ENCODE assay signal across 15 cellular contexts in the genomic region with DNA sequence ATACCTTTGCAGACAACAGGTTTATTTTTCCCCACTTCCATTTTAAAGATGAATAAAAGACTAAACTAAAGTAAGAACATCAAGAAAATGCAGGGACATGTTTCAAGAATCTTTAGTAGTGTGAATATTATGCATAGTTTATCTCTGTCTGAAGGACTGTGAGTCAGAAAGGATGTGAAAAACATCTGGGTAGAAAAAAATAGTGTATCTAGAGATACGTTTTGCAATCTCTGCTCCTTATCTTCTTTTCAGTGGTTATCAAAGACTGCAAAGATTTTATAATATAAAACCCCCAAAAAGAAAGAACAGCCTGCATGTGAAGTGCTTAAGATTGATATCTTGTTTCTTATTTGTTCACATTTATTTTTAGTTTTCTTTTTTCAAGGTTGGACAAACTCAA.
DNase-seq lines count a peak whose midpoint lies in the region; ATAC-seq and TF ChIP-seq lines count a peak whose summit lies in the region.
"Had no signal": no experiment of that assay in that cellular context is flagged by ENCODE, and none has a peak within 500 bp of the region (broad histone marks: within the 10 kb centered on the region; RNA-seq: fewer than 3 reads in every experiment).

No MANE protein-coding gene starts in this region.

- no peak for TF ChIP-seq CTCF in ovary (IDR thresholded peaks at IDR 0.05)

- H3K79me1 ChIP-seq in mesendoderm (ENCODE audit: low read length) = no peaks in the 10 kb centered on the region

- no peak for TF ChIP-seq POLR2A in ovary (IDR thresholded peaks at IDR 0.05)

- H3K56ac ChIP-seq in mesendoderm (ENCODE audit: low read length) = no peak overlapping the region

- no peak overlapping the region for H3K4me3 ChIP-seq in ovary
- H3K4me3 ChIP-seq in mesendoderm (ENCODE audit: low read length) = no peak overlapping the region

- H3K18ac ChIP-seq in mesendoderm (ENCODE audit: low read length) = no peak overlapping the region

- H3K4me1 ChIP-seq in ovary (ENCODE audit: insufficient read depth) (peaks cover 4% of the 10 kb centered on the region), mesendoderm (ENCODE audit: control insufficient read depth, low read depth, low read length) (no peaks in the 10 kb centered on the region)

- peaks cover 42% of the 10 kb centered on the region for H3K4me1 Mint-ChIP-seq in stimulated activated naive CD8-positive, alpha-beta T cell treated with anti-CD3 and anti-CD28 coated beads, Interleukin-15, Interleukin-2, amounts not matched to agents 100 ng/mL and 50 ng/mL, for 24 hours (ENCODE audit: low read depth)
- H3K4me1 Mint-ChIP-seq in T-helper 2 cell treated with Interferon-gamma antibody and Interleukin-4, amounts not matched to agents 5 μg/mL and 100 μg/mL, for 36 hours (ENCODE audit: low read depth) = peaks cover 19% of the 10 kb centered on the region
- peaks cover 0 to 9% of the 10 kb centered on the region in 2 donors for H3K4me1 Mint-ChIP-seq in stimulated activated naive B cell treated with anti-CD40 and anti-IgM and Interleukin-4, amounts not matched to agents 10 μg/mL and 1 μg/mL and 100 μg/mL, for 72 hours
- H3K4me1 Mint-ChIP-seq: CD14-positive monocyte had no signal

- no peak overlapping the region for H3K9ac ChIP-seq in mesendoderm (ENCODE audit: low read length)

- H2BK15ac ChIP-seq in mesendoderm (replicated peaks; ENCODE audit: low read depth) = no peak overlapping the region

- no peaks in the 10 kb centered on the region for H3K27me3 ChIP-seq in ovary
- no peaks in the 10 kb centered on the region for H3K27me3 ChIP-seq in mesendoderm (ENCODE audit: insufficient read depth, low read length, poor library complexity)

- H3K27me3 Mint-ChIP-seq in stimulated activated naive CD8-positive, alpha-beta T cell treated with anti-CD3 and anti-CD28 coated beads, Interleukin-15, Interleukin-2, amounts not matched to agents 100 ng/mL and 50 ng/mL, for 24 hours = no peaks in the 10 kb centered on the region
- H3K27me3 Mint-ChIP-seq in T-helper 2 cell treated with Interferon-gamma antibody and Interleukin-4, amounts not matched to agents 5 μg/mL and 100 μg/mL, for 36 hours (ENCODE audit: low read depth) = peaks cover 13% of the 10 kb centered on the region
- H3K27me3 Mint-ChIP-seq in stimulated activated naive B cell treated with anti-CD40 and anti-IgM and Interleukin-4, amounts not matched to agents 10 μg/mL and 1 μg/mL and 100 μg/mL, for 72 hours = no peaks in the 10 kb centered on the region

- H3K36me3 ChIP-seq in ovary (no peaks in the 10 kb centered on the region), mesendoderm (ENCODE audit: control insufficient read depth, insufficient read depth, low read length) (no peaks in the 10 kb centered on the region)

- no peak overlapping the region for H2BK120ac ChIP-seq in mesendoderm (ENCODE audit: low read depth, low read length)

- H3K4me3 Mint-ChIP-seq in stimulated activated naive CD8-positive, alpha-beta T cell treated with anti-CD3 and anti-CD28 coated beads, Interleukin-15, Interleukin-2, amounts not matched to agents 100 ng/mL and 50 ng/mL, for 24 hours = no peak overlapping the region
- peak overlapping the region; percentile 57 for H3K4me3 Mint-ChIP-seq in T-helper 2 cell treated with Interferon-gamma antibody and Interleukin-4, amounts not matched to agents 5 μg/mL and 100 μg/mL, for 36 hours
- no peak overlapping the region for H3K4me3 Mint-ChIP-seq in stimulated activated naive B cell treated with anti-CD40 and anti-IgM and Interleukin-4, amounts not matched to agents 10 μg/mL and 1 μg/mL and 100 μg/mL, for 72 hours
- H3K4me3 Mint-ChIP-seq: CD14-positive monocyte; dendritic cell treated with granulocyte-macrophage colony-stimulating factor and Interleukin-4, amounts not matched to agents 40 ng/mL and 50 ng/mL, for 4 days had no signal

- H4K8ac ChIP-seq in mesendoderm (ENCODE audit: low read depth, low read length) = no peak overlapping the region

- H2AK5ac ChIP-seq in mesendoderm (ENCODE audit: low read length) = no peak overlapping the region

- H3K9me3 ChIP-seq in ovary = no peaks in the 10 kb centered on the region

- H3K4ac ChIP-seq in mesendoderm (ENCODE audit: low read depth, low read length) = no peak overlapping the region

- H3K27ac ChIP-seq in ovary = peak overlapping the region in 1 of 2 donors; percentile 57
- H3K27ac ChIP-seq in mesendoderm (ENCODE audit: low read depth, low read length) = no peak overlapping the region

- H3K23ac ChIP-seq in mesendoderm (ENCODE audit: low read length) = no peak overlapping the region

- ATAC-seq in stimulated activated naive CD8-positive, alpha-beta T cell treated with anti-CD3 and anti-CD28 coated beads, Interleukin-15, Interleukin-2, amounts not matched to agents 100 U/mL and 50 U/mL, for 24 hours = no peak
- no peak for ATAC-seq in GM19397 (IDR thresholded peaks at IDR 0.05; ENCODE audit: unreplicated experiment)
- ATAC-seq in stimulated activated naive B cell treated with anti-CD40 and anti-IgM and Interleukin-4, amounts not matched to agents 10 μg/mL and 1 μg/mL and 100 μg/mL, for 72 hours (replicated peaks) = no peak

- no peak overlapping the region for H4K5ac ChIP-seq in mesendoderm (ENCODE audit: low read length)

- H3K27ac Mint-ChIP-seq in stimulated activated naive CD8-positive, alpha-beta T cell treated with anti-CD3 and anti-CD28 coated beads, Interleukin-15, Interleukin-2, amounts not matched to agents 100 ng/mL and 50 ng/mL, for 24 hours = peak overlapping the region; percentile 55
- H3K27ac Mint-ChIP-seq in T-helper 2 cell treated with Interferon-gamma antibody and Interleukin-4, amounts not matched to agents 5 μg/mL and 100 μg/mL, for 36 hours = no peak overlapping the region
- no peak overlapping the region for H3K27ac Mint-ChIP-seq in stimulated activated naive B cell treated with anti-CD40 and anti-IgM and Interleukin-4, amounts not matched to agents 10 μg/mL and 1 μg/mL and 100 μg/mL, for 72 hours
- H3K27ac Mint-ChIP-seq: CD14-positive monocyte; dendritic cell treated with granulocyte-macrophage colony-stimulating factor and Interleukin-4, amounts not matched to agents 40 ng/mL and 50 ng/mL, for 4 days had no signal

- intact Hi-C loops in ovary (cut with DNase I) = no loop called here

- no peak overlapping the region for H3K4me2 ChIP-seq in mesendoderm (ENCODE audit: low read length)

- H3K79me2 ChIP-seq in mesendoderm (ENCODE audit: control insufficient read depth, insufficient read depth, low read length) = no peaks in the 10 kb centered on the region

- H3K9me3 Mint-ChIP-seq in stimulated activated naive CD8-positive, alpha-beta T cell treated with anti-CD3 and anti-CD28 coated beads, Interleukin-15, Interleukin-2, amounts not matched to agents 100 ng/mL and 50 ng/mL, for 24 hours = no peaks in the 10 kb centered on the region
- H3K9me3 Mint-ChIP-seq in T-helper 2 cell treated with Interferon-gamma antibody and Interleukin-4, amounts not matched to agents 5 μg/mL and 100 μg/mL, for 36 hours = no peaks in the 10 kb centered on the region
- H3K9me3 Mint-ChIP-seq in stimulated activated naive B cell treated with anti-CD40 and anti-IgM and Interleukin-4, amounts not matched to agents 10 μg/mL and 1 μg/mL and 100 μg/mL, for 72 hours = peaks cover 0 to 1% of the 10 kb centered on the region in 2 donors
- H3K9me3 Mint-ChIP-seq: dendritic cell treated with granulocyte-macrophage colony-stimulating factor and Interleukin-4, amounts not matched to agents 40 ng/mL and 50 ng/mL, for 4 days had no signal

- no peak overlapping the region for H2BK5ac ChIP-seq in mesendoderm (ENCODE audit: low read length)

- WGBS in ovary, 3 donors = 1 to 5% (median 3%) methylated on average over 1 of the region's 1 CpG
- WGBS in mesendoderm (ENCODE audit: extremely low coverage, insufficient coverage, low lambda C conversion rate) = no CpG with 5 or more reads among the region's 1 CpG

- DNase-seq in stimulated activated naive CD8-positive, alpha-beta T cell treated with anti-CD3 and anti-CD28 coated beads, Interleukin-15, Interleukin-2, amounts not matched to agents 100 U/mL and 50 U/mL, for 24 hours = no peak
- no peak for DNase-seq in T-helper 2 cell treated with Interferon-gamma antibody and Interleukin-4, amounts not matched to agents 5 μg/mL and 100 μg/mL, for 36 hours (ENCODE audit: low spot score)
- DNase-seq in fibroblast of peridontal ligament (ENCODE audit: extremely low read depth) (peak; percentile 30), ovary (no peak), mesendoderm (no peak)
- DNase-seq in stimulated activated naive B cell treated with anti-CD40 and anti-IgM and Interleukin-4, amounts not matched to agents 10 μg/mL and 1 μg/mL and 100 μg/mL, for 72 hours = no peak
- DNase-seq: activated CD4-positive, CD25-positive, alpha-beta regulatory T cell treated with anti-CD3 and anti-CD28 coated beads, Interleukin-2, amount 50 U/mL, for 72 hours; activated naive CD4-positive, alpha-beta T cell; KBM-7; NCI-H187 treated with DMSO at 0.1 percent for 48 hours; NK-92 treated with Interleukin-12 subunit alpha and Interleukin-12 subunit beta, amount 100 ng/mL, for 24 hours had no signal

- no peak for TF ChIP-seq EP300 in ovary (IDR thresholded peaks at IDR 0.05)

- no peaks in the 10 kb centered on the region for H3K36me3 Mint-ChIP-seq in stimulated activated naive CD8-positive, alpha-beta T cell treated with anti-CD3 and anti-CD28 coated beads, Interleukin-15, Interleukin-2, amounts not matched to agents 100 ng/mL and 50 ng/mL, for 24 hours (ENCODE audit: low read depth)
- H3K36me3 Mint-ChIP-seq in T-helper 2 cell treated with Interferon-gamma antibody and Interleukin-4, amounts not matched to agents 5 μg/mL and 100 μg/mL, for 36 hours (ENCODE audit: low read depth) = no peaks in the 10 kb centered on the region
- H3K36me3 Mint-ChIP-seq in stimulated activated naive B cell treated with anti-CD40 and anti-IgM and Interleukin-4, amounts not matched to agents 10 μg/mL and 1 μg/mL and 100 μg/mL, for 72 hours = no peaks in the 10 kb centered on the region
- H3K36me3 Mint-ChIP-seq: CD14-positive monocyte had no signal
